ENCODE assay signal across 7 cellular contexts in the genomic region with DNA sequence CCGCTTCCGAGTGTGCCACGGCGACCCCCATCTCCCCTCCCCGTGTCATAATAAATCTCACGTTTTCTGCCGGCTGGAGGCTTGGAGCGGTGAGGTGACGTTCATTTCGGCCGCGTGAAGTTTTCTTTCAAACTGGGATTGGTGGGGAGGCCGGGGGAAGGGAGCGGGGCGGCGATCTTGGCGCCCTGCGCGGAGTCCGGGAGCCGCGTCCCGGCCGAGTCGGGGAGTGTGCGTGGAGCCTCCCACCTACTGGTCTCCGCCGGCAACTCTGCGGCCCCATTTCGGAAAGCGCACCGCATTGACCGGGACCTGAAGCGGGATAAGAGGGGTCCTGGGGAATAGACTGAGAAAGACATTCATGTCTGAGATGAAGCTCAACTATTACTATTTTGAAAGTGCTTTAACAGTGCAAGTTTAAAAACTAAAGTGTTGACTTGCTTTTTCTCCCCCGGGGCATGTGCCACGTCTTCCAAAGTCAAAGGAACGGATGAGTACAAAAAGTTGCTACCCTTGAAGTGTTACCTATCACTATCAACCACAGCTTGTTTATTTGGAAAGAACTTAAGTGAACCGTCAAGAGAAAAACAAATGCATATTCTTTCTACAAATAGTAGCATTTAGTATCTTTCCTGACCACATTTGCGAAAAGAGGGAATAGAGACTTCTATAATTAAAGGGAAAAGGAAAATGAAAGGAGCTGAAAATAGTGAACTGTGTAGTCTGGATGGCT. TPM values are rescaled to one million over a fixed set of nuclear protein-coding genes. Genes with fewer than 3 reads are reported as not detected.
DNase-seq lines count a peak whose midpoint lies in the region; ATAC-seq and TF ChIP-seq lines count a peak whose summit lies in the region.

No MANE protein-coding gene starts in this region.

- ATAC-seq in GM19463 (IDR thresholded peaks at IDR 0.05; ENCODE audit: unreplicated experiment), result peak; percentile 23

- H3K27me3 ChIP-seq in HL-60 (ENCODE audit: insufficient read depth, poor library complexity, severe bottlenecking) (no peaks in the 10 kb centered on the region), kidney epithelial cell (ENCODE audit: control insufficient read depth, insufficient read depth, low read length) (no peaks in the 10 kb centered on the region)

- no peaks in the 10 kb centered on the region for H3K36me3 ChIP-seq in kidney epithelial cell (ENCODE audit: control insufficient read depth, insufficient read depth, low read length)

- TF ChIP-seq CTCF in HL-60 (IDR thresholded peaks at IDR 0.05; ENCODE audit: insufficient read depth, low read length), result no peak
- TF ChIP-seq CTCF in chondrocyte (IDR thresholded peaks at IDR 0.05), result peak; percentile 77
- peak; percentile 42 for TF ChIP-seq CTCF in kidney epithelial cell (IDR thresholded peaks at IDR 0.05; ENCODE audit: insufficient read depth, low read length, poor library complexity, severe bottlenecking)

- peak overlapping the region; percentile 81 for H3K4me3 Mint-ChIP-seq in chondrocyte (ENCODE audit: unreplicated experiment)

- no peaks in the 10 kb centered on the region for H3K36me3 Mint-ChIP-seq in chondrocyte (ENCODE audit: low read depth)

- DNase-seq in ELF-1 (ENCODE audit: low read depth, low spot score) (peak; percentile 72), HL-60 (ENCODE audit: low read depth in 1 of 2, low spot score in 1 of 2) (peak; percentile 4 to 48), SK-MEL-5 (ENCODE audit: low read depth, low spot score) (peak; percentile 38), chondrocyte (ENCODE audit: low spot score) (no peak), kidney epithelial cell (ENCODE audit: low read depth) (no peak)
- DNase-seq in stimulated activated CD4-positive, alpha-beta T cell treated with anti-CD3 and anti-CD28 coated beads, Interleukin-15, amount 100 ng/mL, for 24 hours, result peak; percentile 43

- peak overlapping the region; percentile 95 for H3K27ac Mint-ChIP-seq in chondrocyte (ENCODE audit: unreplicated experiment)

- H3K4me3 ChIP-seq in HL-60 (replicated peaks; ENCODE audit: insufficient read depth, low read length) (peak overlapping the region; percentile 57), kidney epithelial cell (ENCODE audit: low read depth, low read length) (peak overlapping the region; percentile 89)

- in situ Hi-C loops in SK-MEL-5 (cut with HindIII; ENCODE audit: low pct_unique_long_range_greater_than_20kb, low sequenced_read_pairs), result no loop called here

- H3K27ac ChIP-seq in HL-60 (replicated peaks), result peak overlapping the region; percentile 67

- H3K9me3 Mint-ChIP-seq in chondrocyte (ENCODE audit: low read depth), result no peaks in the 10 kb centered on the region

- H3K4me1 Mint-ChIP-seq in chondrocyte (ENCODE audit: low read depth), result peaks cover 53% of the 10 kb centered on the region

- H3K27me3 Mint-ChIP-seq in chondrocyte (ENCODE audit: low read depth), result no peaks in the 10 kb centered on the region

RNA-seq across cellular contexts. Expression of a gene that starts 0.8 kb away (rescaled TPM):
- total RNA-seq in SK-MEL-5 (2014; rRNA removed; shearing (Covaris generic)), result 0.32 and 0.79 TPM in 2 replicates
- polyA plus RNA-seq in SK-MEL-5 (2015; cell fraction: cytosol; rRNA removed), result 0.08 and 0.11 TPM in 2 replicates
- polyA plus RNA-seq in SK-MEL-5 (2015; cell fraction: nucleus; rRNA removed), result 0.53 and 1.7 TPM in 2 replicates
- total RNA-seq in chondrocyte, result 8.6 to 18.1 TPM (median 9.2 TPM) in 3 replicates
- 3.3 and 4.4 TPM in 2 replicates for total RNA-seq in kidney epithelial cell

Comparison
In these comparisons a context has a peak if more than half of its experiments do, and no peak if none do; other contexts are left out.
1. DNase-seq: peak in ELF-1 (single experiment), HL-60 (2 of 2), SK-MEL-5 (single experiment) and stimulated activated CD4-positive, alpha-beta T cell treated with anti-CD3 and anti-CD28 coated beads, Interleukin-15, amount 100 ng/mL, for 24 hours (single experiment); none in chondrocyte (single experiment) and kidney epithelial cell (single experiment).